ENCODE assay signal across 26 cellular contexts in genomic region chr9:77507212-77507961, GRCh38.
DNase-seq lines count a peak whose midpoint lies in the region; ATAC-seq and TF ChIP-seq lines count a peak whose summit lies in the region.
"Had no signal": no experiment of that assay in that cellular context is flagged by ENCODE, and none has a peak within 500 bp of the region (broad histone marks: within the 10 kb centered on the region; RNA-seq: fewer than 3 reads in every experiment).

No MANE protein-coding gene starts in this region.

- H3K4me1 ChIP-seq in liver (ENCODE audit: control insufficient read depth in 4 of 4, insufficient read depth in 4 of 4, low read length in 3 of 4) (peaks cover 0 to 1% (median under 1%) of the 10 kb centered on the region in 4 donors), right lobe of liver (peaks cover 0 to 2% (median 0%) of the 10 kb centered on the region in 4 donors), heart left ventricle (peaks cover 0 to 30% (median 4%) of the 10 kb centered on the region in 12 donors)
- H3K4me1 ChIP-seq: BLaER1, HAP-1, SJSA1 had no signal

- no peaks in the 10 kb centered on the region for H3K27me3 ChIP-seq in liver (ENCODE audit: control insufficient read depth in 4 of 4, insufficient read depth in 4 of 4, low read length in 3 of 4)
- H3K27me3 ChIP-seq in right lobe of liver, result no peaks in the 10 kb centered on the region
- H3K27me3 ChIP-seq in heart left ventricle, result no peaks in the 10 kb centered on the region
- no peaks in the 10 kb centered on the region for H3K27me3 ChIP-seq in dorsolateral prefrontal cortex
- H3K27me3 ChIP-seq: BLaER1, SJSA1 had no signal

- no peak for DNase-seq in right lobe of liver
- no peak for DNase-seq in heart left ventricle
- DNase-seq in nephron progenitor cell, result no peak
- no peak for DNase-seq in dorsolateral prefrontal cortex
- DNase-seq in T-cell, result no peak
- DNase-seq: 8988T; activated CD4-positive, alpha-beta T cell treated with anti-CD3 and anti-CD28 coated beads, Interleukin-2, amount 50 U/mL, for 4 hours; activated gamma-delta T cell treated with Interleukin-2 at 50 U/mL for 16 hours; activated T-cell treated with anti-CD3 and anti-CD28 coated beads for 4 hours; amniotic stem cell; endodermal cell; foreskin melanocyte; GDM1; left colon; NCI-H1436 treated with DMSO at 0.1 percent for 48 hours; NCI-H774; PC-3 had no signal

- no peak overlapping the region for H3K9ac ChIP-seq in liver (ENCODE audit: low read depth in 1 of 2, low read length in 2 of 2)
- H3K9ac ChIP-seq: BLaER1 had no signal

- H3K9me3 ChIP-seq in liver (ENCODE audit: control insufficient read depth in 4 of 4, low read length in 3 of 4) (no peaks in the 10 kb centered on the region), right lobe of liver (no peaks in the 10 kb centered on the region), heart left ventricle (no peaks in the 10 kb centered on the region)
- H3K9me3 ChIP-seq: HAP-1, SJSA1 had no signal

- TF ChIP-seq POLR2A in right lobe of liver (IDR thresholded peaks at IDR 0.05) (no peak), heart left ventricle (IDR thresholded peaks at IDR 0.05) (no peak)

- intact Hi-C loops in right lobe of liver (cut with DNase I), result no loop called here
- intact Hi-C loops in heart left ventricle (cut with DNase I), result loop anchor here in 1 of 10 donors (10.0 kb wide), 1 partner anchor 417 kb away; no protein-coding TSS in a partner anchor
- intact Hi-C loops in dorsolateral prefrontal cortex (cut with DNase I), result no loop called here

- POLR2A ChIA-PET in T-cell (lab: Charles Lee), result no interaction called here

- no peak overlapping the region for H3K4me3 Mint-ChIP-seq in nephron progenitor cell
- H3K4me3 Mint-ChIP-seq in T-cell, result no peak overlapping the region
- H3K4me3 Mint-ChIP-seq: endodermal cell; stimulated activated naive CD8-positive, alpha-beta T cell treated with anti-CD3 and anti-CD28 coated beads, Interleukin-15, Interleukin-2, amounts not matched to agents 100 ng/mL and 50 ng/mL, for 24 hours; type B pancreatic cell had no signal

- TF ChIP-seq CTCF in liver (IDR thresholded peaks at IDR 0.05; ENCODE audit: low read depth, low read length, missing input control), result no peak
- TF ChIP-seq CTCF in right lobe of liver (IDR thresholded peaks at IDR 0.05), result no peak
- TF ChIP-seq CTCF in heart left ventricle (IDR thresholded peaks at IDR 0.05), result no peak
- TF ChIP-seq CTCF in nephron progenitor cell (IDR thresholded peaks at IDR 0.05), result no peak
- no peak for TF ChIP-seq CTCF in dorsolateral prefrontal cortex (IDR thresholded peaks at IDR 0.05 in 54 of 56, conservative IDR thresholded peaks at IDR 0.05 in 2 of 56; ENCODE audit: low read depth in 1 of 56, partially characterized antibody in 56 of 56)

- no peak for TF ChIP-seq RAD21 in liver (IDR thresholded peaks at IDR 0.05)

- CTCF ChIA-PET in T-cell (lab: Charles Lee), result interaction anchor here in 1 of 2 donors (0.6 kb wide), 1 partner anchor 594 kb away, joined by 5 read pairs; no protein-coding TSS in a partner anchor

- no peak overlapping the region for H3K27ac ChIP-seq in liver (ENCODE audit: low read depth in 1 of 2, low read length in 2 of 2)
- H3K27ac ChIP-seq in right lobe of liver, result no peak overlapping the region
- H3K27ac ChIP-seq in heart left ventricle, result peak overlapping the region in 9 of 12 donors; percentile 0 to 69 (median 37)
- H3K27ac ChIP-seq in dorsolateral prefrontal cortex, result peak overlapping the region in 2 of 59 donors; percentile 20 to 30
- H3K27ac ChIP-seq: BLaER1, SJSA1, skin epidermis had no signal

- H3K27ac Mint-ChIP-seq in nephron progenitor cell (peak overlapping the region; percentile 29), T-cell (no peak overlapping the region)
- H3K27ac Mint-ChIP-seq: endodermal cell; stimulated activated naive CD8-positive, alpha-beta T cell treated with anti-CD3 and anti-CD28 coated beads, Interleukin-15, Interleukin-2, amounts not matched to agents 100 ng/mL and 50 ng/mL, for 24 hours; type B pancreatic cell had no signal

- H3K36me3 ChIP-seq in liver (ENCODE audit: control insufficient read depth in 4 of 4, insufficient read depth in 3 of 4, low read depth in 1 of 4, low read length in 3 of 4), result peaks cover 0 to 2% (median 0%) of the 10 kb centered on the region in 4 donors
- no peaks in the 10 kb centered on the region for H3K36me3 ChIP-seq in right lobe of liver
- H3K36me3 ChIP-seq in heart left ventricle, result no peaks in the 10 kb centered on the region
- H3K36me3 ChIP-seq: BLaER1, HAP-1, SJSA1 had no signal

- H3K36me3 Mint-ChIP-seq in nephron progenitor cell (ENCODE audit: low read depth) (no peaks in the 10 kb centered on the region), T-cell (no peaks in the 10 kb centered on the region)
- H3K36me3 Mint-ChIP-seq: type B pancreatic cell had no signal

- H3K9me3 Mint-ChIP-seq in nephron progenitor cell (no peaks in the 10 kb centered on the region), T-cell (no peaks in the 10 kb centered on the region)
- H3K9me3 Mint-ChIP-seq: endodermal cell; stimulated activated naive CD8-positive, alpha-beta T cell treated with anti-CD3 and anti-CD28 coated beads, Interleukin-15, Interleukin-2, amounts not matched to agents 100 ng/mL and 50 ng/mL, for 24 hours; type B pancreatic cell had no signal

- peaks cover 37% of the 10 kb centered on the region for H3K4me1 Mint-ChIP-seq in nephron progenitor cell
- H3K4me1 Mint-ChIP-seq in T-cell, result no peaks in the 10 kb centered on the region

- ATAC-seq in right lobe of liver, result no peak
- peak in 3 of 4 donors; percentile 18 to 71 (median 57) for ATAC-seq in heart left ventricle
- no peak for ATAC-seq in GM18520 (IDR thresholded peaks at IDR 0.05; ENCODE audit: unreplicated experiment)
- ATAC-seq in T-cell (replicated peaks in 1 of 4), result no peak
- ATAC-seq in HG03432 (IDR thresholded peaks at IDR 0.05; ENCODE audit: unreplicated experiment), result no peak
- ATAC-seq: left colon, PC-3 had no signal

- H3K4me3 ChIP-seq in liver (ENCODE audit: low read depth in 1 of 3, low read length in 3 of 3), result no peak overlapping the region
- no peak overlapping the region for H3K4me3 ChIP-seq in right lobe of liver
- H3K4me3 ChIP-seq in heart left ventricle, result no peak overlapping the region
- H3K4me3 ChIP-seq in dorsolateral prefrontal cortex, result no peak overlapping the region
- H3K4me3 ChIP-seq: BLaER1, HAP-1, SJSA1, skin epidermis had no signal

- 77% methylated on average over 7 of the region's 7 CpGs for WGBS in liver
- WGBS in right lobe of liver (ENCODE audit: insufficient coverage, low coverage, low lambda C conversion rate, missing lambda C conversion rate), result 57% methylated on average over 7 of the region's 7 CpGs
- 50 to 57% (median 52%) methylated on average over 7 of the region's 7 CpGs for WGBS in heart left ventricle, 4 donors

- H3K27me3 Mint-ChIP-seq in nephron progenitor cell (ENCODE audit: low read depth, poor library complexity) (peaks cover 4% of the 10 kb centered on the region), T-cell (peaks cover 3 to 6% of the 10 kb centered on the region in 2 donors)
- H3K27me3 Mint-ChIP-seq: stimulated activated naive CD8-positive, alpha-beta T cell treated with anti-CD3 and anti-CD28 coated beads, Interleukin-15, Interleukin-2, amounts not matched to agents 100 ng/mL and 50 ng/mL, for 24 hours; type B pancreatic cell had no signal

TF ChIP-seq in liver, 16 proteins besides CTCF, POLR2A, EP300 and RAD21 (continues in another document):
- no peak for TF ChIP-seq MAX (IDR thresholded peaks at IDR 0.05)
- TF ChIP-seq ZBTB33 (IDR thresholded peaks at IDR 0.05), result no peak
- peak in 1 of 2 donors; percentile 6 for TF ChIP-seq RXRA (IDR thresholded peaks at IDR 0.05)
- TF ChIP-seq JUND (IDR thresholded peaks at IDR 0.05), result no peak
- no peak for TF ChIP-seq HNF4A (conservative IDR thresholded peaks at IDR 0.05)
- no peak for TF ChIP-seq SP1 (IDR thresholded peaks at IDR 0.05)
- TF ChIP-seq ATF3 (IDR thresholded peaks at IDR 0.05), result no peak
- no peak for TF ChIP-seq GABPA (IDR thresholded peaks at IDR 0.05 in 1 of 2, conservative IDR thresholded peaks at IDR 0.05 in 1 of 2)
- no peak for TF ChIP-seq TAF1 (conservative IDR thresholded peaks at IDR 0.05)
- TF ChIP-seq EGR1 (IDR thresholded peaks at IDR 0.05; ENCODE audit: low read depth in 2 of 2), result no peak
- TF ChIP-seq NR2F2 (IDR thresholded peaks at IDR 0.05), result peak; percentile 52
- no peak for TF ChIP-seq FOXA2 (IDR thresholded peaks at IDR 0.05)
- TF ChIP-seq FOXA1 (IDR thresholded peaks at IDR 0.05), result no peak
- no peak for TF ChIP-seq HNF4G (IDR thresholded peaks at IDR 0.05)

Comparison
In these comparisons a context has a peak if more than half of its experiments do, and no peak if none do; other contexts are left out.
1. H3K27ac ChIP-seq: peak in heart left ventricle (9 of 12); none in liver (0 of 2) and right lobe of liver (0 of 3).
2. ATAC-seq: peak in heart left ventricle (3 of 4); none in right lobe of liver (0 of 4), GM18520 (single experiment), T-cell (0 of 4) and HG03432 (single experiment).